In the genomic region with DNA sequence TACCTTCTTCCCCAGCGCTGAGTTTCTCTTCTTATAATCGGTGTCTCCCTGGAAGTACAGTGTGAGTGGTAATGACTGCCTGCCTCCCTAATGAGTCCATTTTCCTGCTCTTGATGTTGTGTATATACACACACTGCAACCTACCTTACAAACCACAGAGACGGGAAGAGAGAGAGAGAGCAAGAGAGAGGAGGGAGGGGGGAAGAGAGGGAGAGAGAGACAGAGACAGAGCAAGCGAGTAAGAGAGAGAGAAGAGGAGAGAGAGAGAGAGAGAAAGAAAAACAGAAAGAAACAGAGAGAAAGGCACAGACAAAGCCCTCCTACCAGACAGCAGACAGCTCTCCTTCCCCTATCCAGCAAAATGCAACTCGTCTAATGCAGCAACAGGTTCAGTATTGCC, we compare ENCODE assay signal across 8 cellular contexts. TPM values are rescaled to one million over a fixed set of nuclear protein-coding genes. Genes with fewer than 3 reads are reported as not detected.
DNase-seq lines count a peak whose midpoint lies in the region; ATAC-seq, FAIRE-seq and TF ChIP-seq lines count a peak whose summit lies in the region.

No MANE protein-coding gene starts in this region.

- H3K79me2 ChIP-seq in H1 (ENCODE audit: control insufficient read depth in 1 of 2, insufficient read depth in 2 of 2, low read length in 2 of 2) = no peaks in the 10 kb centered on the region

- no peak overlapping the region for H4K5ac ChIP-seq in H1 (ENCODE audit: insufficient read length, low read depth, low read length)

- DNase-seq in CD4-positive, CD25-positive, alpha-beta regulatory T cell = peak in 2 of 3 donors; percentile 41 to 59
- no peak for DNase-seq in SK-N-MC (ENCODE audit: low read depth, low spot score)
- DNase-seq in H1 (ENCODE audit: low read depth in 1 of 2, low spot score in 2 of 2) = no peak
- peak; percentile 43 for DNase-seq in mucosa of gallbladder (ENCODE audit: low spot score)
- DNase-seq in uterus = no peak
- no peak for DNase-seq in RPMI8226

- H2BK120ac ChIP-seq in H1 (replicated peaks; ENCODE audit: low read depth, low read length) = no peak overlapping the region

- peaks cover 32 to 59% (median 36%) of the 10 kb centered on the region in 4 donors for H3K4me1 Mint-ChIP-seq in CD4-positive, CD25-positive, alpha-beta regulatory T cell

- peak; percentile 70 to 78 for ATAC-seq in CD4-positive, CD25-positive, alpha-beta regulatory T cell (ENCODE audit: low read depth in 2 of 2)
- peak; percentile 55 for ATAC-seq in GM19035 (IDR thresholded peaks at IDR 0.05; ENCODE audit: unreplicated experiment)

- FAIRE-seq in H1 (lab: Jason Lieb, UNC) = no peak

- CTCF ChIA-PET in H1 (lab: Charles Lee; ENCODE audit: partially characterized antibody) = interaction anchor here (0.6 to 2.6 kb wide), 6 partner anchors 7 to 427 kb away, joined by 3 to 13 read pairs (median 6); no protein-coding TSS in a partner anchor

- H4K91ac ChIP-seq in H1 (replicated peaks; ENCODE audit: insufficient read length, low read length) = no peak overlapping the region

- peak overlapping the region in 1 of 2 experiments; percentile 10; a peak in 1 of 4 replicates for H3K4me2 ChIP-seq in H1 (ENCODE audit: insufficient read depth in 1 of 2, low read depth in 2 of 2, low read length in 2 of 2)

- no peak overlapping the region for H2BK12ac ChIP-seq in H1 (ENCODE audit: low read depth, low read length)

- TF ChIP-seq EP300 in H1 (IDR thresholded peaks at IDR 0.05; ENCODE audit: borderline replicate concordance in 1 of 2, low read depth in 2 of 2, low read length in 2 of 2) = no peak

- no peaks in the 10 kb centered on the region for H3K27me3 ChIP-seq in CD4-positive, CD25-positive, alpha-beta regulatory T cell (ENCODE audit: control insufficient read depth, insufficient read depth, low read length)
- H3K27me3 ChIP-seq in HUES48 (ENCODE audit: control insufficient read depth, insufficient read depth, low read length) = no peaks in the 10 kb centered on the region
- H3K27me3 ChIP-seq in H1 (replicated peaks in 1 of 4; ENCODE audit: control insufficient read depth in 3 of 4, extremely low read depth in 1 of 4, insufficient read depth in 3 of 4, low read length in 3 of 4) = no peaks in the 10 kb centered on the region
- H3K27me3 ChIP-seq in uterus = no peaks in the 10 kb centered on the region

- H3K14ac ChIP-seq in H1 (ENCODE audit: insufficient read length) = no peak overlapping the region

- peak overlapping the region; percentile 79 to 87 (median 84) for H3K4me3 Mint-ChIP-seq in CD4-positive, CD25-positive, alpha-beta regulatory T cell

- H3K9ac ChIP-seq in HUES48 (ENCODE audit: low read depth, low read length) = no peak overlapping the region; the same call in 1 of the 2 replicates
- peak overlapping the region; percentile 83 for H3K9ac ChIP-seq in SK-N-MC (ENCODE audit: insufficient read length)
- H3K9ac ChIP-seq in H1 (replicated peaks in 1 of 4; ENCODE audit: extremely low read depth in 1 of 4, low read depth in 3 of 4, low read length in 3 of 4) = peak overlapping the region in 1 of 4 experiments; percentile 34; a peak in 1 of 7 replicates

- H3K9me3 ChIP-seq in CD4-positive, CD25-positive, alpha-beta regulatory T cell (ENCODE audit: control insufficient read depth in 2 of 2, low read length in 2 of 2) = no peaks in the 10 kb centered on the region
- H3K9me3 ChIP-seq in HUES48 (ENCODE audit: control insufficient read depth, insufficient read depth, low read length) (no peaks in the 10 kb centered on the region; the same call in 1 of the 2 replicates), SK-N-MC (ENCODE audit: low read depth, low read length) (0 out of 2 replicates have a peak, but pooled peaks cover 2% of the 10 kb centered on the region), H1 (ENCODE audit: insufficient read depth in 2 of 2, low read depth in 1 of 2, low read length in 1 of 2) (no peaks in the 10 kb centered on the region; a peak in 1 of 4 replicates), uterus (no peaks in the 10 kb centered on the region)

- H2BK15ac ChIP-seq in H1 (ENCODE audit: low read length) = no peak overlapping the region

- no peaks in the 10 kb centered on the region for H3K27me3 Mint-ChIP-seq in CD4-positive, CD25-positive, alpha-beta regulatory T cell

- peaks cover 20% of the 10 kb centered on the region for H3K36me3 Mint-ChIP-seq in CD4-positive, CD25-positive, alpha-beta regulatory T cell

- no peak overlapping the region for H2BK5ac ChIP-seq in H1 (ENCODE audit: low read depth, low read length)

- H3K23ac ChIP-seq in H1 (ENCODE audit: insufficient read length) = no peak overlapping the region

- H3K4ac ChIP-seq in H1 (replicated peaks; ENCODE audit: insufficient read length, low read depth, low read length) = no peak overlapping the region

- no peak overlapping the region for H4K8ac ChIP-seq in H1 (ENCODE audit: extremely low read depth, insufficient read depth, low read length)

- peaks cover 15% of the 10 kb centered on the region for H3K4me1 ChIP-seq in CD4-positive, CD25-positive, alpha-beta regulatory T cell (ENCODE audit: control insufficient read depth, insufficient read depth, low read length, poor library complexity, severe bottlenecking)
- peaks cover 8% of the 10 kb centered on the region for H3K4me1 ChIP-seq in HUES48 (ENCODE audit: control insufficient read depth, insufficient read depth, low read length)
- H3K4me1 ChIP-seq in H1 (replicated peaks in 1 of 4; ENCODE audit: control insufficient read depth in 3 of 4, insufficient read depth in 4 of 4, low read length in 3 of 4) = peaks cover 0 to 4% (median 0%) of the 10 kb centered on the region in 4 experiments; a peak in 2 of 7 replicates
- no peaks in the 10 kb centered on the region for H3K4me1 ChIP-seq in uterus

- H3K56ac ChIP-seq in H1 (replicated peaks; ENCODE audit: insufficient read length, low read depth, low read length) = no peak overlapping the region

- peak overlapping the region; percentile 80 for H2AFZ ChIP-seq in H1 (ENCODE audit: low read length)

- POLR2A ChIA-PET in H1 (lab: Charles Lee; ENCODE audit: partially characterized antibody) = no interaction called here

- no peaks in the 10 kb centered on the region for H4K20me1 ChIP-seq in H1 (replicated peaks in 1 of 2; ENCODE audit: control insufficient read depth in 1 of 2, insufficient read depth in 2 of 2, low read length in 2 of 2)

- intact Hi-C loops in uterus (cut with DNase I; ENCODE audit: low total_unique reads) = no loop called here

- H3K23me2 ChIP-seq in H1 (ENCODE audit: low read depth, low read length) = no peaks in the 10 kb centered on the region

- H3K79me1 ChIP-seq in H1 (ENCODE audit: low read depth, low read length) = no peaks in the 10 kb centered on the region

- TF ChIP-seq CTCF in H1 (IDR thresholded peaks at IDR 0.05; ENCODE audit: control extremely low read depth in 1 of 3, insufficient read depth in 1 of 3, low read depth in 1 of 3, low read length in 3 of 3) (no peak), uterus (IDR thresholded peaks at IDR 0.05) (peak in 1 of 4 experiments; percentile 35)

- no peak overlapping the region for H3K27ac ChIP-seq in CD4-positive, CD25-positive, alpha-beta regulatory T cell (ENCODE audit: insufficient read depth, low read length, poor library complexity, severe bottlenecking)
- H3K27ac ChIP-seq in HUES48 (ENCODE audit: low read depth, low read length) (no peak overlapping the region), SK-N-MC (peak overlapping the region; percentile 89), H1 (ENCODE audit: low read depth, low read length) (no peak overlapping the region), uterus (peak overlapping the region; percentile 65 to 87)

- 58% methylated on average over 5 of the region's 5 CpGs; no CpG with 5 or more reads in 1 of the 2 experiments for WGBS in H1 (ENCODE audit: extremely low coverage in 1 of 2, insufficient coverage in 1 of 2, insufficient read length in 1 of 2, insufficient replicate concordance in 2 of 2, low coverage in 1 of 2, low lambda C conversion rate in 2 of 2, missing lambda C conversion rate in 1 of 2), 2 experiments

- TF ChIP-seq POLR2A in H1 (IDR thresholded peaks at IDR 0.05; ENCODE audit: control extremely low read depth in 1 of 2, low read depth in 2 of 2, low read length in 2 of 2) (no peak), uterus (IDR thresholded peaks at IDR 0.05) (no peak)

- peaks cover 0 to 11% (median 0%) of the 10 kb centered on the region in 7 donors for H3K9me3 Mint-ChIP-seq in CD4-positive, CD25-positive, alpha-beta regulatory T cell

- TF ChIP-seq RAD21 in H1 (IDR thresholded peaks at IDR 0.05 in 1 of 2, conservative IDR thresholded peaks at IDR 0.05 in 1 of 2; ENCODE audit: low read depth in 2 of 2, low read length in 2 of 2) = no peak

- H3K4me3 ChIP-seq in CD4-positive, CD25-positive, alpha-beta regulatory T cell (ENCODE audit: low read depth, low read length) = peak overlapping the region; percentile 87
- H3K4me3 ChIP-seq in HUES48 (ENCODE audit: low read depth, low read length) (peak overlapping the region; percentile 0; the same call in 1 of the 2 replicates), SK-N-MC (peak overlapping the region; percentile 81), H1 (ENCODE audit: extremely low read depth in 1 of 4, insufficient read depth in 2 of 4, low read depth in 3 of 4, low read length in 4 of 4) (no peak overlapping the region), uterus (peak overlapping the region; percentile 25 to 28)

- H3K36me3 ChIP-seq in CD4-positive, CD25-positive, alpha-beta regulatory T cell (ENCODE audit: control insufficient read depth, insufficient read depth, low read length) = peaks cover 5% of the 10 kb centered on the region
- H3K36me3 ChIP-seq in HUES48 (ENCODE audit: control insufficient read depth, insufficient read depth, low read length) (no peaks in the 10 kb centered on the region), SK-N-MC (ENCODE audit: insufficient read depth, low read length) (no peaks in the 10 kb centered on the region), H1 (ENCODE audit: control insufficient read depth in 2 of 4, insufficient read depth in 4 of 4, low read length in 3 of 4) (no peaks in the 10 kb centered on the region; a peak in 1 of 8 replicates), uterus (no peaks in the 10 kb centered on the region)

- H3K18ac ChIP-seq in H1 (ENCODE audit: extremely low read depth, low read length) = no peak overlapping the region

- no peak overlapping the region for H2BK20ac ChIP-seq in H1 (ENCODE audit: low read length)

- peak overlapping the region; percentile 69 to 88 (median 76) for H3K27ac Mint-ChIP-seq in CD4-positive, CD25-positive, alpha-beta regulatory T cell

- no peak overlapping the region for H2AK5ac ChIP-seq in H1 (ENCODE audit: low read depth, low read length)

RNA-seq across cellular contexts. Expression of a gene that starts 46.9 kb away (rescaled TPM):
- total RNA-seq in CD4-positive, CD25-positive, alpha-beta regulatory T cell = 58.2 TPM
- 10 to 100 TPM; 10.1 to 19.4 (median 13.1) TPM for polyA plus RNA-seq in CD4-positive, CD25-positive, alpha-beta regulatory T cell
- total RNA-seq in H1 (2021; fragmentation: NEBNext Ultra II Directional; extraction: Animal tissue kit (Norgen Biotek cat#: 25700)) = 0.46 and 1.3 TPM in 2 replicates
- polyA plus RNA-seq in H1 (2011; rRNA removed) = 0.35 TPM in 2 replicates
- polyA plus RNA-seq in H1 (2011; cell fraction: cytosol; rRNA removed) = 0.14 TPM
- 0.86 TPM for polyA plus RNA-seq in H1 (2011; cell fraction: nucleus; rRNA removed)
- polyA plus RNA-seq in H1 (2012, experiment 1 of 2) = 0.08 to 0.20 TPM (median 0.11 TPM) in 4 replicates
- polyA plus RNA-seq in H1 (2012, experiment 2 of 2) = not detected
- 0.45 TPM for polyA plus RNA-seq in H1 (2013, experiment 1 of 2)
- 0.11 TPM for polyA plus RNA-seq in H1 (2013, experiment 2 of 2)
- 3.5 and 4.8 TPM in 2 replicates for polyA minus RNA-seq in H1 (2011; rRNA and poly(A)+ RNA removed)
- polyA minus RNA-seq in H1 (2011; cell fraction: cytosol; rRNA and poly(A)+ RNA removed) = 1.8 TPM
- 12.4 TPM for polyA minus RNA-seq in H1 (2011; cell fraction: nucleus; rRNA and poly(A)+ RNA removed)
- total RNA-seq in mucosa of gallbladder = 75.9 TPM
- total RNA-seq in uterus = 100 to 1,000 TPM in 1 of 4 donors, 10 to 100 TPM in 3; 35.6 to 157 (median 85.1) TPM

Comparison
In these comparisons a context has a peak if more than half of its experiments do, and no peak if none do; other contexts are left out.
1. DNase-seq: peak in CD4-positive, CD25-positive, alpha-beta regulatory T cell (2 of 3) and mucosa of gallbladder (single experiment); none in SK-N-MC (single experiment), H1 (0 of 2), uterus (0 of 2) and RPMI8226 (single experiment).
2. H3K27ac ChIP-seq: peak in SK-N-MC (single experiment) and uterus (2 of 2); none in CD4-positive, CD25-positive, alpha-beta regulatory T cell (single experiment), HUES48 (single experiment) and H1 (single experiment).
3. H3K4me3 ChIP-seq: peak in CD4-positive, CD25-positive, alpha-beta regulatory T cell (single experiment), HUES48 (single experiment), SK-N-MC (single experiment) and uterus (2 of 2); none in H1 (0 of 4).
4. RNA of a gene that starts 46.9 kb away (total RNA-seq): 35.6 to 157 TPM in uterus, 75.9 TPM in mucosa of gallbladder (single experiment) and 58.2 TPM in CD4-positive, CD25-positive, alpha-beta regulatory T cell (single experiment); 0.46 to 1.3 TPM in H1; every median in the first group is over 10 times any median in the second.